Comparison of ENCODE assay signal across 7 cellular contexts in genomic region chr4:25160714-25161598, GRCh38. TPM values are rescaled to one million over a fixed set of nuclear protein-coding genes. Genes with fewer than 3 reads are reported as not detected.
A peak's percentile ranks its signal among the peaks of the same experiment; 100 is the strongest.
DNase-seq lines count a peak whose midpoint lies in the region; ATAC-seq and TF ChIP-seq lines count a peak whose summit lies in the region.

No MANE protein-coding gene starts in this region.

- no peaks in the 10 kb centered on the region for H3K27me3 ChIP-seq in left ventricle myocardium inferior (ENCODE audit: low read depth)
- no peaks in the 10 kb centered on the region for H3K27me3 ChIP-seq in skeletal muscle satellite cell (ENCODE audit: control insufficient read depth, insufficient read depth, low read length)

- in situ Hi-C loops in G401 (cut with HindIII; ENCODE audit: low sequenced_read_pairs) (no loop called here), KBM-7 (cut with MboI; ENCODE audit: low pct_unique_long_range_greater_than_20kb, low sequenced_read_pairs) (no loop called here)

- H3K4me2 ChIP-seq in skeletal muscle satellite cell (ENCODE audit: low read length) = peak overlapping the region; percentile 85

- H3K36me3 ChIP-seq in left ventricle myocardium inferior = peaks cover 8% of the 10 kb centered on the region
- no peaks in the 10 kb centered on the region for H3K36me3 ChIP-seq in skeletal muscle satellite cell (ENCODE audit: insufficient read depth, low read length)

- H3K4me1 ChIP-seq in left ventricle myocardium inferior (peaks cover 38% of the 10 kb centered on the region), skeletal muscle satellite cell (ENCODE audit: control insufficient read depth, insufficient read depth, low read length) (peaks cover 8% of the 10 kb centered on the region)

- no peak for TF ChIP-seq CTCF in left ventricle myocardium inferior (IDR thresholded peaks at IDR 0.05; ENCODE audit: borderline replicate concordance)

- DNase-seq in G401 (ENCODE audit: low spot score) = peak; percentile 25
- DNase-seq in KBM-7 = peak; percentile 37
- DNase-seq in activated naive CD4-positive, alpha-beta T cell treated with anti-CD3 and anti-CD28 coated beads, Interleukin-2, amount 50 U/mL, for 16 hours = peak; percentile 15
- no peak for DNase-seq in left ventricle myocardium inferior
- DNase-seq in DMS79 treated with DMSO at 0.1 percent for 48 hours (lab: John Stamatoyannopoulos, UW) = no peak

- H3K4me3 ChIP-seq in left ventricle myocardium inferior (peak overlapping the region; percentile 88), skeletal muscle satellite cell (ENCODE audit: low read length) (peak overlapping the region; percentile 71)

- peak; percentile 46 for ATAC-seq in GM21526 (IDR thresholded peaks at IDR 0.05; ENCODE audit: low FRiP score, unreplicated experiment)

- peak overlapping the region; percentile 95 for H3K27ac ChIP-seq in left ventricle myocardium inferior (replicated peaks)

- H3K9me3 ChIP-seq in left ventricle myocardium inferior (replicated peaks) = no peaks in the 10 kb centered on the region
- no peaks in the 10 kb centered on the region for H3K9me3 ChIP-seq in skeletal muscle satellite cell (replicated peaks; ENCODE audit: low read length)

- intact Hi-C loops in left ventricle myocardium inferior (cut with micrococcal nuclease) = no loop called here

- peak overlapping the region; percentile 83 for H3K9ac ChIP-seq in skeletal muscle satellite cell (ENCODE audit: low read depth, low read length)

RNA-seq across cellular contexts. Expression of gene SEPSECS, which starts 0.7 kb away (rescaled TPM):
- 4.7 and 5.9 TPM in 2 replicates for total RNA-seq in G401 (2014; rRNA removed; shearing (Covaris generic))
- total RNA-seq in left ventricle myocardium inferior = 4.9 TPM
- 4.8 and 5.1 TPM in 2 replicates for total RNA-seq in skeletal muscle satellite cell (2012; rRNA removed)

Comparison
In these comparisons a context has a peak if more than half of its experiments do, and no peak if none do; other contexts are left out.
1. DNase-seq: peak in G401 (single experiment), KBM-7 (single experiment) and activated naive CD4-positive, alpha-beta T cell treated with anti-CD3 and anti-CD28 coated beads, Interleukin-2, amount 50 U/mL, for 16 hours (single experiment); none in left ventricle myocardium inferior (single experiment) and DMS79 treated with DMSO at 0.1 percent for 48 hours (single experiment).